Comparison of ENCODE assay signal across 16 cellular contexts in genomic region chr9:130120832-130121231, GRCh38.
"Had no signal": no experiment of that assay in that cellular context is flagged by ENCODE, and none has a peak within 500 bp of the region (broad histone marks: within the 10 kb centered on the region; RNA-seq: fewer than 3 reads in every experiment).

No MANE protein-coding gene starts in this region.

- H3K9me3 ChIP-seq: esophagus squamous epithelium, tibial artery, vagina had no signal

- H3K27ac Mint-ChIP-seq: activated naive CD4-positive, alpha-beta T cell treated with anti-CD3 and anti-CD28 coated beads, Interleukin-2, amount 10 ng/mL, durations not matched to agents 7 days and 5 days had no signal

- DNase-seq: activated CD4-positive, alpha-beta T cell treated with anti-CD3 and anti-CD28 coated beads, Interleukin-2, amount 50 U/mL, for 4 hours; activated CD4-positive, CD25-positive, alpha-beta regulatory T cell treated with anti-CD3 and anti-CD28 coated beads, Interleukin-2, amount 50 U/mL, for 72 hours; activated naive CD4-positive, alpha-beta T cell treated with anti-CD3 and anti-CD28 coated beads, Interleukin-2, amount 10 ng/mL, durations not matched to agents 7 days and 5 days; activated T-cell treated with anti-CD3 and anti-CD28 coated beads for 4 hours; brain microvascular endothelial cell; esophagus squamous epithelium; hypothalamus; left ventricle myocardium superior; mesenchymal stem cell; stimulated activated CD4-positive, alpha-beta T cell treated with anti-CD3 and anti-CD28 coated beads, Interleukin-12 subunit alpha, Interleukin-12 subunit beta, amount 100 ng/mL, for 4 hours; stimulated activated CD4-positive, alpha-beta T cell treated with anti-CD3 and anti-CD28 coated beads, Interleukin-2, amount 100 ng/mL, for 24 hours; tibial artery had no signal

- H3K9me3 Mint-ChIP-seq: activated naive CD4-positive, alpha-beta T cell treated with anti-CD3 and anti-CD28 coated beads, Interleukin-2, amount 10 ng/mL, durations not matched to agents 7 days and 5 days; activated T-helper 2 cell treated with anti-CD3 and anti-CD28 coated beads, Interferon-gamma antibody, Interleukin-2, Interleukin-4, amounts not matched to agents 10 μg/mL and 5 μg/mL and 100 μg/mL, durations not matched to agents 14 hours and 24 hours and 36 hours; central memory CD8-positive, alpha-beta T cell had no signal

- H3K27me3 ChIP-seq: brain microvascular endothelial cell, esophagus squamous epithelium, tibial artery, vagina had no signal

- H3K27me3 Mint-ChIP-seq: activated naive CD4-positive, alpha-beta T cell treated with anti-CD3 and anti-CD28 coated beads, Interleukin-2, amount 10 ng/mL, durations not matched to agents 7 days and 5 days; central memory CD8-positive, alpha-beta T cell had no signal

- H3K4me3 Mint-ChIP-seq: activated naive CD4-positive, alpha-beta T cell treated with anti-CD3 and anti-CD28 coated beads, Interleukin-2, amount 10 ng/mL, durations not matched to agents 7 days and 5 days; central memory CD8-positive, alpha-beta T cell had no signal

- H3K4me3 ChIP-seq: coronary artery, esophagus squamous epithelium, tibial artery, vagina had no signal

- ATAC-seq: left ventricle myocardium superior had no signal

- H3K27ac ChIP-seq: brain microvascular endothelial cell, coronary artery, esophagus squamous epithelium, tibial artery, vagina had no signal
